Comparison of ENCODE assay signal across 8 cellular contexts in genomic region chr10:34994565-34995142, GRCh38.
DNase-seq lines count a peak whose midpoint lies in the region; FAIRE-seq and TF ChIP-seq lines count a peak whose summit lies in the region.

No MANE protein-coding gene starts in this region.

- H3K4me1 ChIP-seq in HEK293 (ENCODE audit: control insufficient read depth, insufficient read depth, low read length) (no peaks in the 10 kb centered on the region), astrocyte (ENCODE audit: insufficient read depth, low read length) (peaks cover 11% of the 10 kb centered on the region)

- H3K36me3 ChIP-seq in HEK293 (ENCODE audit: control insufficient read depth in 2 of 2, insufficient read depth in 1 of 2, low read length in 2 of 2) (no peaks in the 10 kb centered on the region), MG63 (no peaks in the 10 kb centered on the region), astrocyte (ENCODE audit: insufficient read depth, low read length) (no peaks in the 10 kb centered on the region)

- H3K27me3 Mint-ChIP-seq in T-helper 2 cell treated with Interferon-gamma antibody and Interleukin-4, amounts not matched to agents 5 μg/mL and 100 μg/mL, for 36 hours (ENCODE audit: low read depth): no peaks in the 10 kb centered on the region
- H3K27me3 Mint-ChIP-seq in astrocyte (ENCODE audit: low read depth, unreplicated experiment) (no peaks in the 10 kb centered on the region), immature natural killer cell (ENCODE audit: low read depth in 3 of 3) (peaks cover 0 to 7% (median 4%) of the 10 kb centered on the region in 3 donors)

- H3K9me3 ChIP-seq in HEK293 (ENCODE audit: control insufficient read depth, insufficient read depth, low read depth, low read length): no peaks in the 10 kb centered on the region
- no peaks in the 10 kb centered on the region for H3K9me3 ChIP-seq in MG63
- H3K9me3 ChIP-seq in astrocyte (ENCODE audit: insufficient read depth, low read depth, low read length): no peaks in the 10 kb centered on the region

- H3K79me2 ChIP-seq in astrocyte (ENCODE audit: insufficient read depth, low read length): no peaks in the 10 kb centered on the region

- H3K27ac Mint-ChIP-seq in T-helper 2 cell treated with Interferon-gamma antibody and Interleukin-4, amounts not matched to agents 5 μg/mL and 100 μg/mL, for 36 hours: peak overlapping the region; percentile 5
- H3K27ac Mint-ChIP-seq in astrocyte (ENCODE audit: unreplicated experiment) (no peak overlapping the region), immature natural killer cell (peak overlapping the region in 1 of 6 donors; percentile 5)

- H3K27me3 ChIP-seq in MG63 (no peaks in the 10 kb centered on the region), astrocyte (ENCODE audit: insufficient read depth, low read length) (no peaks in the 10 kb centered on the region)

- no peak overlapping the region for H2AFZ ChIP-seq in astrocyte (ENCODE audit: low read depth, low read length)

- peak overlapping the region; percentile 48 for H3K4me2 ChIP-seq in astrocyte (ENCODE audit: low read length)

- CTCF ChIA-PET in HEK293 (lab: Yijun Ruan, JAX): interaction anchor here (0.6 to 3.6 kb wide), 42 partner anchors 9 to 338 kb away, joined by 3 to 21 read pairs (median 4); no protein-coding TSS in a partner anchor

- H3K36me3 Mint-ChIP-seq in T-helper 2 cell treated with Interferon-gamma antibody and Interleukin-4, amounts not matched to agents 5 μg/mL and 100 μg/mL, for 36 hours (ENCODE audit: low read depth): no peaks in the 10 kb centered on the region
- H3K36me3 Mint-ChIP-seq in astrocyte (ENCODE audit: low read depth, unreplicated experiment) (peaks cover 11% of the 10 kb centered on the region), immature natural killer cell (peaks cover 4% of the 10 kb centered on the region in 3 donors)

- DNase-seq in NCI-H1436 (lab: John Stamatoyannopoulos, UW) (peak; percentile 69), NCI-H1436 treated with DMSO at 0.1 percent for 48 hours (lab: John Stamatoyannopoulos, UW) (no peak), MG63 (peak; percentile 37), astrocyte (ENCODE audit: low read depth) (peak; percentile 88), immature natural killer cell (peak in 2 of 3 donors; percentile 3 to 31)
- peak; percentile 59 for DNase-seq in T-helper 2 cell treated with Interferon-gamma antibody and Interleukin-4, amounts not matched to agents 5 μg/mL and 100 μg/mL, for 36 hours (ENCODE audit: low spot score)
- DNase-seq in stimulated activated CD4-positive, alpha-beta T cell treated with anti-CD3 and anti-CD28 coated beads, Interleukin-1b, Interleukin-23, amount 100 ng/mL, for 1 hour (ENCODE audit: low read depth in 2 of 2): peak; percentile 4 to 12

- no peaks in the 10 kb centered on the region for H4K20me1 ChIP-seq in astrocyte (ENCODE audit: insufficient read depth, low read length)

- POLR2A ChIA-PET in HEK293 (lab: Yijun Ruan, JAX): interaction anchor here (0.6 to 0.9 kb wide), 4 partner anchors 21 to 178 kb away, joined by 3 read pairs; partner anchors contain the start of gene CUL2

- H3K27ac ChIP-seq in HEK293 (ENCODE audit: extremely low read depth, low read depth, low read length): no peak overlapping the region
- H3K27ac ChIP-seq in astrocyte (ENCODE audit: low read depth, low read length): peak overlapping the region; percentile 3

- H3K4me3 ChIP-seq in HEK293 (ENCODE audit: low read depth, low read length): no peak overlapping the region
- no peak overlapping the region for H3K4me3 ChIP-seq in MG63
- no peak overlapping the region for H3K4me3 ChIP-seq in astrocyte (ENCODE audit: insufficient read depth, low read depth, low read length)

- peaks cover 11% of the 10 kb centered on the region for H3K4me1 Mint-ChIP-seq in T-helper 2 cell treated with Interferon-gamma antibody and Interleukin-4, amounts not matched to agents 5 μg/mL and 100 μg/mL, for 36 hours (ENCODE audit: low read depth)
- H3K4me1 Mint-ChIP-seq in astrocyte (ENCODE audit: low read depth, unreplicated experiment): peaks cover 17% of the 10 kb centered on the region
- no peaks in the 10 kb centered on the region for H3K4me1 Mint-ChIP-seq in immature natural killer cell

- H3K9ac ChIP-seq in astrocyte (ENCODE audit: low read length): no peak overlapping the region

- peak; percentile 58 for TF ChIP-seq CTCF in HEK293 (tag by site-specific recombination; IDR thresholded peaks at IDR 0.05)
- peak; percentile 76 for TF ChIP-seq CTCF in astrocyte (IDR thresholded peaks at IDR 0.05; ENCODE audit: insufficient read depth, low read depth, low read length)

- no peak overlapping the region for H3K4me3 Mint-ChIP-seq in T-helper 2 cell treated with Interferon-gamma antibody and Interleukin-4, amounts not matched to agents 5 μg/mL and 100 μg/mL, for 36 hours
- H3K4me3 Mint-ChIP-seq in astrocyte (ENCODE audit: unreplicated experiment) (no peak overlapping the region), immature natural killer cell (no peak overlapping the region)

- no peak for FAIRE-seq in astrocyte (lab: Jason Lieb, UNC)

- H3K9me3 Mint-ChIP-seq in T-helper 2 cell treated with Interferon-gamma antibody and Interleukin-4, amounts not matched to agents 5 μg/mL and 100 μg/mL, for 36 hours: no peaks in the 10 kb centered on the region
- H3K9me3 Mint-ChIP-seq in astrocyte (ENCODE audit: unreplicated experiment) (peaks cover under 1% of the 10 kb centered on the region), immature natural killer cell (no peaks in the 10 kb centered on the region)

TF ChIP-seq in HEK293, 187 proteins besides CTCF, POLR2A, EP300 and RAD21 (continues in another document):
- peak; percentile 41; the same call in 1 of the 2 replicates for TF ChIP-seq PRDM6 (tag by site-specific recombination; IDR thresholded peaks at IDR 0.05)
- 0 out of 2 replicates have a peak, but pooled peaks have one; percentile 19 for TF ChIP-seq KLF17 (tag by site-specific recombination; IDR thresholded peaks at IDR 0.05)
- no peak for TF ChIP-seq ZNF639 (tag by site-specific recombination; IDR thresholded peaks at IDR 0.05)
- TF ChIP-seq ZNF596 (tag by site-specific recombination; IDR thresholded peaks at IDR 0.05): no peak
- 0 out of 2 replicates have a peak, but pooled peaks have one; percentile 32 for TF ChIP-seq ZNF184 (tag by site-specific recombination; IDR thresholded peaks at IDR 0.05)
- peak; percentile 62 for TF ChIP-seq IKZF3 (tag by site-specific recombination; IDR thresholded peaks at IDR 0.05)
- 0 out of 2 replicates have a peak, but pooled peaks have one; percentile 37 for TF ChIP-seq ZNF629 (tag by site-specific recombination; IDR thresholded peaks at IDR 0.05)
- TF ChIP-seq INSM2 (tag by site-specific recombination; IDR thresholded peaks at IDR 0.05): peak; percentile 57; the same call in 1 of the 2 replicates
- TF ChIP-seq ZBTB17 (tag by site-specific recombination; IDR thresholded peaks at IDR 0.05): peak; percentile 48; the same call in 1 of the 2 replicates
